24 cellular contexts compared by ENCODE assay signal in genomic region chr18:1036926-1037325, GRCh38.
"Had no signal": no experiment of that assay in that cellular context is flagged by ENCODE, and none has a peak within 500 bp of the region (broad histone marks: within the 10 kb centered on the region; RNA-seq: fewer than 3 reads in every experiment).

No MANE protein-coding gene starts in this region.

- ATAC-seq: natural killer cell; sciatic nerve; stimulated activated memory B cell treated with anti-CD40 and anti-IgM and Interleukin-4, amounts not matched to agents 10 μg/mL and 1 μg/mL and 100 μg/mL, for 72 hours; stimulated activated naive CD8-positive, alpha-beta T cell treated with anti-CD3 and anti-CD28 coated beads, Interleukin-15, amount 100 ng/mL, for 72 hours had no signal

- H3K9me3 ChIP-seq: ovary, right atrium auricular region, transverse colon, vagina had no signal

- H3K27me3 Mint-ChIP-seq: naive B cell; progenitor cell of endocrine pancreas; stimulated activated memory B cell treated with anti-CD40 and anti-IgM and Interleukin-4, amounts not matched to agents 10 μg/mL and 1 μg/mL and 100 μg/mL, for 72 hours had no signal

- DNase-seq: islet precursor cell; left ventricle myocardium inferior; mesendoderm; naive B cell; natural killer cell; ovary; stimulated activated CD4-positive, alpha-beta T cell treated with anti-CD3 and anti-CD28 coated beads, Interleukin-12 subunit alpha, Interleukin-12 subunit beta, amount 100 ng/mL, for 4 hours; stimulated activated CD4-positive, alpha-beta T cell treated with anti-CD3 and anti-CD28 coated beads, Interleukin-15, amount 100 ng/mL, for 24 hours; stimulated activated CD4-positive, alpha-beta T cell treated with anti-CD3 and anti-CD28 coated beads, Interleukin-2, amount 100 ng/mL, for 24 hours; stimulated activated CD4-positive, alpha-beta T cell treated with anti-CD3 and anti-CD28 coated beads, Interleukin-4, amount 100 ng/mL, for 1 hour; stimulated activated naive CD4-positive, alpha-beta T cell treated with Interleukin-2 at 50 U/mL for 16 hours; stimulated activated naive CD8-positive, alpha-beta T cell treated with anti-CD3 and anti-CD28 coated beads, Interleukin-15, amount 100 ng/mL, for 72 hours; substantia nigra; transverse colon; upper lobe of left lung had no signal

- H3K36me3 Mint-ChIP-seq: naive B cell; natural killer cell; stimulated activated memory B cell treated with anti-CD40 and anti-IgM and Interleukin-4, amounts not matched to agents 10 μg/mL and 1 μg/mL and 100 μg/mL, for 72 hours had no signal

- H3K4me1 Mint-ChIP-seq: mesothelial cell of epicardium; naive B cell; natural killer cell; stimulated activated memory B cell treated with anti-CD40 and anti-IgM and Interleukin-4, amounts not matched to agents 10 μg/mL and 1 μg/mL and 100 μg/mL, for 72 hours; stimulated activated naive CD8-positive, alpha-beta T cell treated with anti-CD3 and anti-CD28 coated beads, Interleukin-15, amount 100 ng/mL, for 72 hours had no signal

- H3K27me3 ChIP-seq: hepatocyte, ovary, right atrium auricular region, transverse colon, upper lobe of left lung, vagina had no signal

- H3K4me3 Mint-ChIP-seq: mesothelial cell of epicardium; naive B cell; natural killer cell; stimulated activated memory B cell treated with anti-CD40 and anti-IgM and Interleukin-4, amounts not matched to agents 10 μg/mL and 1 μg/mL and 100 μg/mL, for 72 hours; stimulated activated naive CD8-positive, alpha-beta T cell treated with anti-CD3 and anti-CD28 coated beads, Interleukin-15, amount 100 ng/mL, for 72 hours had no signal

- H3K36me3 ChIP-seq: left ventricle myocardium inferior, ovary, right atrium auricular region, transverse colon, upper lobe of left lung, vagina had no signal

- H3K4me2 ChIP-seq: hepatocyte had no signal

- H3K4me3 ChIP-seq: hepatocyte, left ventricle myocardium inferior, lung, ovary, right atrium auricular region, skin epidermis, transverse colon, upper lobe of left lung, vagina had no signal

- H3K4me1 ChIP-seq: left ventricle myocardium inferior, right atrium auricular region, transverse colon, upper lobe of left lung, vagina had no signal

- H3K27ac ChIP-seq: hepatocyte, left ventricle myocardium inferior, ovary, right atrium auricular region, skin epidermis, transverse colon, upper lobe of left lung, vagina had no signal

- H2AFZ ChIP-seq: hepatocyte had no signal

- H3K79me2 ChIP-seq: hepatocyte had no signal

- H3K27ac Mint-ChIP-seq: mesothelial cell of epicardium; naive B cell; natural killer cell; progenitor cell of endocrine pancreas; stimulated activated memory B cell treated with anti-CD40 and anti-IgM and Interleukin-4, amounts not matched to agents 10 μg/mL and 1 μg/mL and 100 μg/mL, for 72 hours; stimulated activated naive CD8-positive, alpha-beta T cell treated with anti-CD3 and anti-CD28 coated beads, Interleukin-15, amount 100 ng/mL, for 72 hours had no signal
